ENCODE assay signal across 1 cellular context in the genomic region with DNA sequence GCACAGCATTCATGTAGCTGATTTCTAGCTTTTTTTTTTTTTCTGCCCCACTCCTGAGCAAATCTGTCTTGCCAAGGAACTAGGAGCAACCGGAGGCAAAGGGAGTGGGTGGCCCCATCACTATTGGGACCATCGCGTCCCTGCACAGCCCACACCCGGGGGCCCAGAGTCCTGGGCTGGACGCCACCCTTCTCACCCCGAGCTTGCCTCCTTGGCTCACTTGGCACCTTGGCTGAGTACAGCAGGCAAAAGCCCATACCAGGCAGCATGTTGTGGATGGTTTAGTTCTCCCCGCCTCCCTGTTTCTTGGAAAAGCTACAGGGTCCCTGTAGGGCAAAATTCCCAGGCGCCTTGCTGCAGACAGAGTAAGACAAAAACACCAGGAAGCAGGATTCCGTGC.
A peak's percentile ranks its signal among the peaks of the same experiment; 100 is the strongest.
TF ChIP-seq lines count a peak whose summit lies in the region.

No MANE protein-coding gene starts in this region.

TF ChIP-seq in K562, 482 proteins besides CTCF, POLR2A, EP300 and RAD21:
- TF ChIP-seq RBM22 (IDR thresholded peaks at IDR 0.05; ENCODE audit: low read depth, low read length, poor library complexity, severe bottlenecking) = peak; percentile 38
- TF ChIP-seq, protein P1, sequence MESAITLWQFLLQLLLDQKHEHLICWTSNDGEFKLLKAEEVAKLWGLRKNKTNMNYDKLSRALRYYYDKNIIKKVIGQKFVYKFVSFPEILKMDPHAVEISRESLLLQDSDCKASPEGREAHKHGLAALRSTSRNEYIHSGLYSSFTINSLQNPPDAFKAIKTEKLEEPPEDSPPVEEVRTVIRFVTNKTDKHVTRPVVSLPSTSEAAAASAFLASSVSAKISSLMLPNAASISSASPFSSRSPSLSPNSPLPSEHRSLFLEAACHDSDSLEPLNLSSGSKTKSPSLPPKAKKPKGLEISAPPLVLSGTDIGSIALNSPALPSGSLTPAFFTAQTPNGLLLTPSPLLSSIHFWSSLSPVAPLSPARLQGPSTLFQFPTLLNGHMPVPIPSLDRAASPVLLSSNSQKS (CRISPR knock-in tag; IDR thresholded peaks at IDR 0.05) = no peak
- 0 out of 2 replicates have a peak, but pooled peaks have one; percentile 12 for TF ChIP-seq CBX1 (IDR thresholded peaks at IDR 0.05; ENCODE audit: low read depth)
- TF ChIP-seq MYNN (IDR thresholded peaks at IDR 0.05) = 0 out of 2 replicates have a peak, but pooled peaks have one; percentile 26
- no peak for TF ChIP-seq MYNN (CRISPR knock-in tag; IDR thresholded peaks at IDR 0.05)
- TF ChIP-seq POLR2G (IDR thresholded peaks at IDR 0.05; ENCODE audit: low read depth, low read length) = 0 out of 2 replicates have a peak, but pooled peaks have one; percentile 37
